18 cellular contexts compared by ENCODE assay signal in genomic region chr13:111845621-111846351, GRCh38.
DNase-seq lines count a peak whose midpoint lies in the region; TF ChIP-seq lines count a peak whose summit lies in the region.
"Had no signal": no experiment of that assay in that cellular context is flagged by ENCODE, and none has a peak within 500 bp of the region (broad histone marks: within the 10 kb centered on the region; RNA-seq: fewer than 3 reads in every experiment).

No MANE protein-coding gene starts in this region.

- no peaks in the 10 kb centered on the region for H3K79me1 ChIP-seq in mesendoderm (ENCODE audit: low read length)

- H2AK5ac ChIP-seq in mesendoderm (ENCODE audit: low read length) = no peak overlapping the region

- no peak for TF ChIP-seq CTCF in GM13977 (IDR thresholded peaks at IDR 0.05; ENCODE audit: extremely low read depth, insufficient read depth, missing control alignments)

- H3K27me3 ChIP-seq in mesendoderm (ENCODE audit: insufficient read depth, low read length, poor library complexity) = no peaks in the 10 kb centered on the region
- H3K27me3 ChIP-seq: testis had no signal

- H3K4me3 ChIP-seq in mesendoderm (ENCODE audit: low read length) = no peak overlapping the region
- H3K4me3 ChIP-seq: testis had no signal

- peak overlapping the region; percentile 9 for H3K4me2 ChIP-seq in mesendoderm (ENCODE audit: low read length)

- H2BK120ac ChIP-seq in mesendoderm (ENCODE audit: low read depth, low read length) = no peak overlapping the region

- H2BK5ac ChIP-seq in mesendoderm (ENCODE audit: low read length) = peak overlapping the region; percentile 73

- peak overlapping the region; percentile 33 for H3K9ac ChIP-seq in mesendoderm (ENCODE audit: low read length)

- no peak overlapping the region for H3K18ac ChIP-seq in mesendoderm (ENCODE audit: low read length)

- DNase-seq in NCI-H1092 treated with DMSO at 0.1 percent for 48 hours (lab: John Stamatoyannopoulos, UW) = peak; percentile 49
- DNase-seq in NCI-H1092 (lab: John Stamatoyannopoulos, UW) = no peak
- peak; percentile 62 for DNase-seq in NCI-H1436 (lab: John Stamatoyannopoulos, UW)
- DNase-seq in ecto neural progenitor cell (ENCODE audit: low spot score) = peak; percentile 44
- DNase-seq in mesendoderm = peak; percentile 34
- DNase-seq in stimulated activated CD4-positive, alpha-beta T cell treated with anti-CD3 and anti-CD28 coated beads, Interleukin-4, amount 100 ng/mL, for 1 hour = no peak
- no peak for DNase-seq in GM13977 (ENCODE audit: low spot score)
- no peak for DNase-seq in NCI-H446 (lab: John Stamatoyannopoulos, UW)
- DNase-seq: 8988T; activated CD4-positive, alpha-beta T cell treated with anti-CD3 and anti-CD28 coated beads, Interleukin-2, amount 10 ng/mL, durations not matched to agents 24 days and 14 days; activated CD8-positive, alpha-beta memory T cell treated with anti-CD3 and anti-CD28 coated beads, Interleukin-2, amount 50 U/mL, for 4 hours; activated effector memory CD4-positive, alpha-beta T cell treated with anti-CD3 and anti-CD28 coated beads, Interleukin-2, amount 50 U/mL, for 16 hours; amniotic stem cell; central memory CD4-positive, alpha-beta T cell; DMS 273 treated with DMSO at 0.1 percent for 48 hours; effector CD4-positive, alpha-beta T cell; stimulated activated CD4-positive, alpha-beta T cell treated with anti-CD3 and anti-CD28 coated beads, Interleukin-12 subunit alpha, Interleukin-12 subunit beta, amount 100 ng/mL, for 4 hours; testis had no signal

- no CpG with 5 or more reads among the region's 29 CpGs for WGBS in mesendoderm (ENCODE audit: extremely low coverage, insufficient coverage, low lambda C conversion rate)

- in situ Hi-C loops in GM13977 (cut with MboI; ENCODE audit: low pct_unique_long_range_greater_than_20kb, low sequenced_read_pairs, unreplicated experiment) = no loop called here

- H3K56ac ChIP-seq in mesendoderm (ENCODE audit: low read length) = peak overlapping the region; percentile 87

- H2BK15ac ChIP-seq in mesendoderm (replicated peaks; ENCODE audit: low read depth) = no peak overlapping the region

- no peak overlapping the region for H4K8ac ChIP-seq in mesendoderm (ENCODE audit: low read depth, low read length)

- peak overlapping the region; percentile 92 for H3K23ac ChIP-seq in mesendoderm (ENCODE audit: low read length)

- peaks cover 12% of the 10 kb centered on the region for H3K4me1 ChIP-seq in mesendoderm (ENCODE audit: control insufficient read depth, low read depth, low read length)

- no peaks in the 10 kb centered on the region for H3K79me2 ChIP-seq in mesendoderm (ENCODE audit: control insufficient read depth, insufficient read depth, low read length)

- peak overlapping the region; percentile 74 for H4K5ac ChIP-seq in mesendoderm (ENCODE audit: low read length)

- H3K27ac ChIP-seq in mesendoderm (ENCODE audit: low read depth, low read length) = no peak overlapping the region
- H3K27ac ChIP-seq: testis had no signal

- H3K4ac ChIP-seq in mesendoderm (ENCODE audit: low read depth, low read length) = no peak overlapping the region

- H3K36me3 ChIP-seq in mesendoderm (ENCODE audit: control insufficient read depth, insufficient read depth, low read length) = no peaks in the 10 kb centered on the region

Comparison
In these comparisons a context has a peak if more than half of its experiments do, and no peak if none do; other contexts are left out.
1. DNase-seq: peak in NCI-H1092 treated with DMSO at 0.1 percent for 48 hours (single experiment), NCI-H1436 (single experiment), ecto neural progenitor cell (single experiment) and mesendoderm (single experiment); none in NCI-H1092 (single experiment), stimulated activated CD4-positive, alpha-beta T cell treated with anti-CD3 and anti-CD28 coated beads, Interleukin-4, amount 100 ng/mL, for 1 hour (single experiment), GM13977 (single experiment) and NCI-H446 (0 of 2).